Comparison of ENCODE assay signal across 16 cellular contexts in the genomic region with DNA sequence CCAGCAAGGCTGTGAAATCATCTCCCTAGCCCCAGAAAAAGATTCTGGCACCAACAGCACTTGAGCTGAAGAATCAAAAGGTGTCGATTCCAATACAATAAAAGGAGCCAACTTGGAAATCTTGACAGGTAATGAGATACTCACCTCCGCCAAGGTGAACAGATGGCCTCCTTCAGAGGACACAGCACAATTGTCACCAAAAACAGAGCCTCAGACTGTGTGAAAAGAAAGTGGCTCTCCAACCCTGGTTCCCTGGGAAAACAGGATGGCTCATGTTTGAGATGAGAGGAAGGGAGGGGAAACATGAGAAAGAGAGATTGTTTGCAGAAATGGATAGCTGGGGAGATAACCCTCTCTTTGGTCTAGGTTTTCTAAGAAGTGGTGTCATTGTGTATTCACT.
"Had no signal": no experiment of that assay in that cellular context is flagged by ENCODE, and none has a peak within 500 bp of the region (broad histone marks: within the 10 kb centered on the region; RNA-seq: fewer than 3 reads in every experiment).

No MANE protein-coding gene starts in this region.

- H3K9me3 ChIP-seq: esophagus muscularis mucosa, neutrophil, sigmoid colon, spleen, stomach, testis, upper lobe of right lung had no signal

- H3K36me3 Mint-ChIP-seq: activated naive CD4-positive, alpha-beta T cell treated with anti-CD3 and anti-CD28 coated beads, Interleukin-2, amount 10 ng/mL, durations not matched to agents 7 days and 5 days; memory B cell; natural killer cell had no signal

- H3K27me3 Mint-ChIP-seq: activated CD4-positive, alpha-beta memory T cell treated with anti-CD3 and anti-CD28 coated beads, Interleukin-2, amount 10 ng/mL, durations not matched to agents 7 days and 5 days; activated naive CD4-positive, alpha-beta T cell treated with anti-CD3 and anti-CD28 coated beads, Interleukin-2, amount 10 ng/mL, durations not matched to agents 7 days and 5 days; activated T-cell treated with anti-CD3 and anti-CD28 coated beads, Interleukin-2, amount 50 U/mL, for 24 hours; memory B cell had no signal

- H3K4me3 ChIP-seq: esophagus muscularis mucosa, sigmoid colon, spleen, stomach, testis, upper lobe of right lung had no signal

- DNase-seq: activated CD4-positive, alpha-beta memory T cell treated with anti-CD3 and anti-CD28 coated beads, Interleukin-2, amount 10 ng/mL, durations not matched to agents 7 days and 5 days; activated CD4-positive, alpha-beta T cell treated with anti-CD3 and anti-CD28 coated beads for 4 hours; activated naive CD4-positive, alpha-beta T cell treated with anti-CD3 and anti-CD28 coated beads, Interleukin-2, amount 10 ng/mL, durations not matched to agents 7 days and 5 days; activated T-cell treated with anti-CD3 and anti-CD28 coated beads, Interleukin-2, amount 50 U/mL, for 24 hours; hypothalamus; left ventricle myocardium superior; natural killer cell; sigmoid colon; spleen; stomach; testis; upper lobe of right lung had no signal

- H3K9me3 Mint-ChIP-seq: activated CD4-positive, alpha-beta memory T cell treated with anti-CD3 and anti-CD28 coated beads, Interleukin-2, amount 10 ng/mL, durations not matched to agents 7 days and 5 days; activated naive CD4-positive, alpha-beta T cell treated with anti-CD3 and anti-CD28 coated beads, Interleukin-2, amount 10 ng/mL, durations not matched to agents 7 days and 5 days; activated T-cell treated with anti-CD3 and anti-CD28 coated beads, Interleukin-2, amount 50 U/mL, for 24 hours; memory B cell; natural killer cell had no signal

- H3K27me3 ChIP-seq: esophagus muscularis mucosa, neutrophil, sigmoid colon, spleen, stomach, testis, upper lobe of right lung had no signal

- H3K36me3 ChIP-seq: esophagus muscularis mucosa, neutrophil, sigmoid colon, spleen, stomach, upper lobe of right lung had no signal

- ATAC-seq: left ventricle myocardium superior, natural killer cell, upper lobe of right lung had no signal

- H3K4me1 Mint-ChIP-seq: activated CD4-positive, alpha-beta memory T cell treated with anti-CD3 and anti-CD28 coated beads, Interleukin-2, amount 10 ng/mL, durations not matched to agents 7 days and 5 days; activated naive CD4-positive, alpha-beta T cell treated with anti-CD3 and anti-CD28 coated beads, Interleukin-2, amount 10 ng/mL, durations not matched to agents 7 days and 5 days; natural killer cell had no signal

- H3K4me3 Mint-ChIP-seq: activated CD4-positive, alpha-beta memory T cell treated with anti-CD3 and anti-CD28 coated beads, Interleukin-2, amount 10 ng/mL, durations not matched to agents 7 days and 5 days; activated naive CD4-positive, alpha-beta T cell treated with anti-CD3 and anti-CD28 coated beads, Interleukin-2, amount 10 ng/mL, durations not matched to agents 7 days and 5 days; activated T-cell treated with anti-CD3 and anti-CD28 coated beads, Interleukin-2, amount 50 U/mL, for 24 hours; memory B cell; natural killer cell had no signal

- H3K27ac Mint-ChIP-seq: activated CD4-positive, alpha-beta memory T cell treated with anti-CD3 and anti-CD28 coated beads, Interleukin-2, amount 10 ng/mL, durations not matched to agents 7 days and 5 days; activated naive CD4-positive, alpha-beta T cell treated with anti-CD3 and anti-CD28 coated beads, Interleukin-2, amount 10 ng/mL, durations not matched to agents 7 days and 5 days; activated T-cell treated with anti-CD3 and anti-CD28 coated beads, Interleukin-2, amount 50 U/mL, for 24 hours; memory B cell; natural killer cell had no signal

- H3K9ac ChIP-seq: parathyroid adenoma had no signal

- H3K4me1 ChIP-seq: esophagus muscularis mucosa, parathyroid adenoma, sigmoid colon, spleen, stomach, testis, upper lobe of right lung had no signal

- H3K27ac ChIP-seq: esophagus muscularis mucosa, neutrophil, parathyroid adenoma, sigmoid colon, spleen, stomach, testis, upper lobe of right lung had no signal
